In the genomic region with DNA sequence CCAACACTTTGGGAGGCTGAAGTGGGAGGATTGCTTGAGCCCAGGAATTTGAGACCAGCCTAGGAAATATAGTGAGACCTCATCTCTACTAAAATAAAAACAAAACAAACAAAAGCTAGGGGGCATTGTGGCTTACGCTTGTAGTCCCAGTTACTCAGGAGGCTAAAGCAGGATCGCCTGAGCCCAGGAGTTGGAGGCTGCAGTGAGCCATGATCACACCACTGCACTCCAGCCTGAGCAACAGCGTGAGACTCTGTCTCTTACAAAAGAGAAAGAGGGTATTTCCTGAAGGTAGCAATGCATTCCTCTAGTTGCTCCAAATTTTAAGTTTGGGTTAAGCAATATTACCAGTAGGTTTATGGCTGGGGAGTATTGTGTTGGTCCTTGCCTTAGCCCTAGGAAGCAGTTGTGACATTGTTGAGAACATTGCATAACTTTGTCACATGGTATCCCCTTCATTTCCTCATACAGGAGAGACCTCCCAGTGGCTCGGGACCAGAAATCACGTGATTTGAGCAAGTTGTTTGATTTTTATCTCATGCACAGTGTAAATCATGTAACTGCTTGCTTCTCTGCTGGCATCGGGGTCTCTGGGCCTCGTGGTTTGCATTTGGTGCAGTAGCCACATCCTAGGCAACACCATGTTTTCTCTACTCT, we compare ENCODE assay signal across 11 cellular contexts. TPM values are rescaled to one million over a fixed set of nuclear protein-coding genes. Genes with fewer than 3 reads are reported as not detected.
DNase-seq lines count a peak whose midpoint lies in the region; ATAC-seq and TF ChIP-seq lines count a peak whose summit lies in the region.
"Had no signal": no experiment of that assay in that cellular context is flagged by ENCODE, and none has a peak within 500 bp of the region (broad histone marks: within the 10 kb centered on the region; RNA-seq: fewer than 3 reads in every experiment).

No MANE protein-coding gene starts in this region.

- H3K27ac ChIP-seq in colonic mucosa (no peak overlapping the region), ovary (no peak overlapping the region)

- ATAC-seq in naive thymus-derived CD8-positive, alpha-beta T cell, result peak; percentile 71 to 81
- ATAC-seq in HG03378 (IDR thresholded peaks at IDR 0.05; ENCODE audit: unreplicated experiment), result no peak
- ATAC-seq: activated CD8-positive, alpha-beta memory T cell treated with anti-CD3 and anti-CD28 coated beads, Interleukin-2, amount 10 ng/mL, durations not matched to agents 7 days and 5 days had no signal

- H3K4me1 Mint-ChIP-seq in naive thymus-derived CD8-positive, alpha-beta T cell, result peaks cover 32 to 60% (median 47%) of the 10 kb centered on the region in 4 donors

- H3K9me3 Mint-ChIP-seq in naive thymus-derived CD8-positive, alpha-beta T cell, result no peaks in the 10 kb centered on the region

- H3K27me3 Mint-ChIP-seq in naive thymus-derived CD8-positive, alpha-beta T cell, result peaks cover 0 to 1% (median 0%) of the 10 kb centered on the region in 5 donors
- H3K27me3 Mint-ChIP-seq: activated CD8-positive, alpha-beta memory T cell treated with anti-CD3 and anti-CD28 coated beads, Interleukin-2, amount 10 ng/mL, durations not matched to agents 7 days and 5 days had no signal

- H3K9ac ChIP-seq in colonic mucosa (ENCODE audit: low read depth in 2 of 2, low read length in 2 of 2), result no peak overlapping the region

- no peak for TF ChIP-seq EP300 in ovary (IDR thresholded peaks at IDR 0.05)

- H3K36me3 Mint-ChIP-seq in naive thymus-derived CD8-positive, alpha-beta T cell, result peaks cover 0 to 4% (median 2%) of the 10 kb centered on the region in 3 donors
- H3K36me3 Mint-ChIP-seq: activated CD8-positive, alpha-beta memory T cell treated with anti-CD3 and anti-CD28 coated beads, Interleukin-2, amount 10 ng/mL, durations not matched to agents 7 days and 5 days had no signal

- peak overlapping the region; percentile 45 to 91 (median 84) for H3K27ac Mint-ChIP-seq in naive thymus-derived CD8-positive, alpha-beta T cell
- H3K27ac Mint-ChIP-seq: activated CD8-positive, alpha-beta memory T cell treated with anti-CD3 and anti-CD28 coated beads, Interleukin-2, amount 10 ng/mL, durations not matched to agents 7 days and 5 days had no signal

- POLR2A ChIA-PET in naive thymus-derived CD8-positive, alpha-beta T cell (lab: Charles Lee), result no interaction called here

- H3K4me3 Mint-ChIP-seq in naive thymus-derived CD8-positive, alpha-beta T cell, result peak overlapping the region in 7 of 10 donors; percentile 7 to 65 (median 36)
- H3K4me3 Mint-ChIP-seq: activated CD8-positive, alpha-beta memory T cell treated with anti-CD3 and anti-CD28 coated beads, Interleukin-2, amount 10 ng/mL, durations not matched to agents 7 days and 5 days had no signal

- H3K27me3 ChIP-seq in colonic mucosa (no peaks in the 10 kb centered on the region), ovary (no peaks in the 10 kb centered on the region)

- no peaks in the 10 kb centered on the region for H3K36me3 ChIP-seq in colonic mucosa
- H3K36me3 ChIP-seq in ovary, result no peaks in the 10 kb centered on the region

- no peak for TF ChIP-seq POLR2A in ovary (IDR thresholded peaks at IDR 0.05)

- H3K4me3 ChIP-seq in colonic mucosa, result no peak overlapping the region
- no peak overlapping the region for H3K4me3 ChIP-seq in ovary

- intact Hi-C loops in colonic mucosa (cut with DNase I), result no loop called here
- intact Hi-C loops in ovary (cut with DNase I), result no loop called here

- H3K4me1 ChIP-seq in colonic mucosa (no peaks in the 10 kb centered on the region), ovary (ENCODE audit: insufficient read depth) (peaks cover 5% of the 10 kb centered on the region)

- DNase-seq in AG08396 (ENCODE audit: low spot score), result peak; percentile 53
- DNase-seq in LHCN-M2 (ENCODE audit: low read depth), result peak; percentile 46
- peak; percentile 48 for DNase-seq in colonic mucosa
- DNase-seq in naive thymus-derived CD8-positive, alpha-beta T cell, result peak in 4 of 10 donors; percentile 26 to 60 (median 49)
- DNase-seq in ovary, result no peak
- no peak for DNase-seq in GM20000 (ENCODE audit: low spot score)
- no peak for DNase-seq in dermis blood vessel endothelial cell
- DNase-seq: activated CD8-positive, alpha-beta memory T cell treated with anti-CD3 and anti-CD28 coated beads, Interleukin-2, amount 10 ng/mL, durations not matched to agents 7 days and 5 days; NCI-H748 treated with DMSO at 0.1 percent for 48 hours; occipital lobe had no signal

- WGBS in ovary, 3 donors, result 68 to 72% (median 68%) methylated on average over 7 of the region's 7 CpGs

- TF ChIP-seq CTCF in colonic mucosa (IDR thresholded peaks at IDR 0.05), result no peak
- TF ChIP-seq CTCF in ovary (IDR thresholded peaks at IDR 0.05), result no peak
- TF ChIP-seq CTCF in GM20000 (IDR thresholded peaks at IDR 0.05; ENCODE audit: extremely low read depth, missing control alignments), result no peak

- H3K9me3 ChIP-seq in colonic mucosa (no peaks in the 10 kb centered on the region), ovary (no peaks in the 10 kb centered on the region)

RNA-seq across cellular contexts. Expression of a gene that starts 23.3 kb away (rescaled TPM):
- total RNA-seq in LHCN-M2 (2014; rRNA removed) (150 and 161 TPM in 2 replicates), colonic mucosa (1 to 10 TPM; 4.3 to 6.7 TPM), ovary (100 to 1,000 TPM in 4 of 7 donors, 10 to 100 TPM in 3; 30.2 to 203 (median 101) TPM), dermis blood vessel endothelial cell (0.85 and 2.0 TPM in 2 replicates)
- 97.2 TPM for polyA plus RNA-seq in LHCN-M2 (2012)
- total RNA-seq in naive thymus-derived CD8-positive, alpha-beta T cell, result 10 to 100 TPM in 1 of 2 experiments, 1 to 10 TPM in 1; 9.7 to 11.8 TPM
- polyA plus RNA-seq in naive thymus-derived CD8-positive, alpha-beta T cell, result 10 to 100 TPM in 2 of 3 donors, 1 to 10 TPM in 1; 9.8 to 18.6 (median 15.6) TPM
- 10 to 100 TPM; 43.5 to 56.1 TPM for polyA plus RNA-seq in ovary

RNA-seq across cellular contexts. Expression of a gene that starts 39.5 kb away (rescaled TPM):
- total RNA-seq in LHCN-M2 (2014; rRNA removed) (123 and 133 TPM in 2 replicates), colonic mucosa (10 to 100 TPM; 36.2 to 42.7 TPM), ovary (10 to 100 TPM; 19.3 to 36.2 (median 28.5) TPM), dermis blood vessel endothelial cell (49.9 and 66.1 TPM in 2 replicates)
- 73.9 TPM for polyA plus RNA-seq in LHCN-M2 (2012)
- total RNA-seq in naive thymus-derived CD8-positive, alpha-beta T cell, result 10 to 100 TPM; 47.8 to 48.6 TPM
- polyA plus RNA-seq in naive thymus-derived CD8-positive, alpha-beta T cell, result 10 to 100 TPM; 16.8 to 20.1 (median 17.6) TPM
- 10 to 100 TPM in 1 of 2 donors, 1 to 10 TPM in 1; 8.4 to 18.8 TPM for polyA plus RNA-seq in ovary

RNA-seq across cellular contexts. Expression of a gene that starts 44.8 kb away (rescaled TPM):
- total RNA-seq in LHCN-M2 (2014; rRNA removed) (111 and 115 TPM in 2 replicates), colonic mucosa (10 to 100 TPM; 25.6 to 38.3 TPM), ovary (10 to 100 TPM; 20.5 to 40.3 (median 31.0) TPM), dermis blood vessel endothelial cell (74.6 and 76.2 TPM in 2 replicates)
- 50.8 TPM for polyA plus RNA-seq in LHCN-M2 (2012)
- 10 to 100 TPM; 30.2 to 34.2 TPM for total RNA-seq in naive thymus-derived CD8-positive, alpha-beta T cell
- 10 to 100 TPM; 23.0 to 40.4 (median 31.6) TPM for polyA plus RNA-seq in naive thymus-derived CD8-positive, alpha-beta T cell
- polyA plus RNA-seq in ovary, result 10 to 100 TPM; 13.6 to 19.9 TPM

Comparison
In these comparisons a context has a peak if more than half of its experiments do, and no peak if none do; other contexts are left out.
1. DNase-seq: peak in AG08396 (single experiment), LHCN-M2 (single experiment) and colonic mucosa (single experiment); none in ovary (0 of 5), GM20000 (single experiment) and dermis blood vessel endothelial cell (single experiment).